ENCODE assay signal across 9 cellular contexts in the genomic region with DNA sequence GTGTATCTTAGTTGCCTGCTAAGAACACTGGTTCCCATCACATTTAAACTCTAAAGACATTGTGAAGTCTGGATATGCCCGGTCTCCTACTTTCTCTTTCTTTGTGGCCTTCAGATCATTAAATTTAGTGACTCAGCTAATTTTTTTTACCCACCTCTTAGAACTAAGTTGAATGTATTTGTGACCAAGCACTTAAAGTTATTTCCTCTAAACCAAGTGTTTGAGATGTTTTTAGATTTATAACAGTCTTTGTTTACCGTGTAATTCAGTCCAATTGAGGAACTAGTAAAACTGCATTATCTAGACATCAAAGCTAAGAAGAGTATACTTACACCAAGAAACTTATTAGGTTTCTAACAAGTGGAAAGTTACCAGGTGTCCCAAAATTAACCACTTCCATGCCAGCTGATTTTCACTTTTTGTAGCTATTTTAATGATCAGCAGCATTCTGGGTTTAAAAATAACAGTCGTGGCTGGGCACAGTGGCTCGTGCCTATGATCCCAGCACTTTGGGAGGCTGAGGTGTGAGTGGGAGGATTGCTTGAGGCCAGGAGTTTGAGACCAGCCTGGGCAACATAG. TPM values are rescaled to one million over a fixed set of nuclear protein-coding genes. Genes with fewer than 3 reads are reported as not detected.
DNase-seq lines count a peak whose midpoint lies in the region; ATAC-seq and TF ChIP-seq lines count a peak whose summit lies in the region.
"Had no signal": no experiment of that assay in that cellular context is flagged by ENCODE, and none has a peak within 500 bp of the region (broad histone marks: within the 10 kb centered on the region; RNA-seq: fewer than 3 reads in every experiment).

No MANE protein-coding gene starts in this region.

- TF ChIP-seq EP300 in transverse colon (IDR thresholded peaks at IDR 0.05; ENCODE audit: low read depth): no peak

- H3K4me3 ChIP-seq in cardiac muscle cell (no peak overlapping the region), transverse colon (no peak overlapping the region)

- no peak for DNase-seq in cardiac muscle cell (ENCODE audit: low read depth in 1 of 2, low spot score in 1 of 2)
- DNase-seq in left ventricle myocardium superior: no peak
- peak; percentile 70 for DNase-seq in SW480 (ENCODE audit: low spot score)
- DNase-seq in immature natural killer cell: peak in 1 of 3 donors; percentile 20
- DNase-seq in transverse colon: no peak
- no peak for DNase-seq in RKO (ENCODE audit: low spot score)
- DNase-seq in stimulated activated CD4-positive, alpha-beta T cell treated with anti-CD3 and anti-CD28 coated beads, Interleukin-12 subunit alpha, Interleukin-12 subunit beta, amount 100 ng/mL, for 4 hours: no peak
- DNase-seq in activated naive CD4-positive, alpha-beta T cell treated with anti-CD3 and anti-CD28 coated beads, Interleukin-2, amount 50 U/mL, for 72 hours (ENCODE audit: low spot score in 2 of 2): no peak
- DNase-seq: NCI-H446 had no signal

- H3K9me3 ChIP-seq in cardiac muscle cell (ENCODE audit: low read depth) (no peaks in the 10 kb centered on the region), transverse colon (no peaks in the 10 kb centered on the region)

- peak overlapping the region in 5 of 6 donors; percentile 8 to 68 (median 54) for H3K27ac Mint-ChIP-seq in immature natural killer cell
- H3K27ac Mint-ChIP-seq in activated naive CD4-positive, alpha-beta T cell treated with anti-CD3 and anti-CD28 coated beads, Interleukin-2, amount 50 U/mL, for 72 hours: no peak overlapping the region

- H3K27ac ChIP-seq in cardiac muscle cell (peak overlapping the region; percentile 91), transverse colon (peak overlapping the region; percentile 21 to 47 (median 34))

- H3K9me3 Mint-ChIP-seq in immature natural killer cell: no peaks in the 10 kb centered on the region
- no peaks in the 10 kb centered on the region for H3K9me3 Mint-ChIP-seq in activated naive CD4-positive, alpha-beta T cell treated with anti-CD3 and anti-CD28 coated beads, Interleukin-2, amount 50 U/mL, for 72 hours

- peaks cover 41% of the 10 kb centered on the region for H3K4me1 ChIP-seq in cardiac muscle cell (ENCODE audit: low read depth)
- peaks cover 16 to 37% (median 25%) of the 10 kb centered on the region in 4 donors for H3K4me1 ChIP-seq in transverse colon

- no peak for TF ChIP-seq POLR2A in transverse colon (IDR thresholded peaks at IDR 0.05)

- WGBS in transverse colon (ENCODE audit: low coverage in 1 of 2), 2 donors: 0 to 39% methylated on average over 1 to 4 of the region's 4 CpGs

- TF ChIP-seq CTCF in cardiac muscle cell (IDR thresholded peaks at IDR 0.05; ENCODE audit: low read depth, low read length) (no peak), transverse colon (IDR thresholded peaks at IDR 0.05) (no peak)

- intact Hi-C loops in left ventricle myocardium superior (cut with micrococcal nuclease): no loop called here
- intact Hi-C loops in transverse colon (cut with DNase I; ENCODE audit: low total_unique reads): no loop called here

- peaks cover 53 to 67% of the 10 kb centered on the region in 2 donors for H3K4me1 Mint-ChIP-seq in immature natural killer cell

- no peaks in the 10 kb centered on the region for H3K27me3 ChIP-seq in cardiac muscle cell
- no peaks in the 10 kb centered on the region for H3K27me3 ChIP-seq in transverse colon

- peaks cover 2 to 6% (median 6%) of the 10 kb centered on the region in 3 donors for H3K36me3 Mint-ChIP-seq in immature natural killer cell
- peaks cover 0 to 6% of the 10 kb centered on the region in 2 donors for H3K36me3 Mint-ChIP-seq in activated naive CD4-positive, alpha-beta T cell treated with anti-CD3 and anti-CD28 coated beads, Interleukin-2, amount 50 U/mL, for 72 hours

- H3K36me3 ChIP-seq in cardiac muscle cell (no peaks in the 10 kb centered on the region), transverse colon (peaks cover 0 to 6% (median under 1%) of the 10 kb centered on the region in 4 donors)

- peak overlapping the region in 2 of 5 donors; percentile 11 for H3K4me3 Mint-ChIP-seq in immature natural killer cell

- in situ Hi-C loops in transverse colon (cut with MboI; ENCODE audit: low pct_ligation_motif_present in 1 of 4, low pct_unique_long_range_greater_than_20kb in 1 of 4, low sequenced_read_pairs in 3 of 4): no loop called here

- H3K27me3 Mint-ChIP-seq in immature natural killer cell (ENCODE audit: low read depth in 3 of 3): peaks cover 0 to 2% (median 0%) of the 10 kb centered on the region in 3 donors

- ATAC-seq in left ventricle myocardium superior: no peak
- no peak for ATAC-seq in activated naive CD4-positive, alpha-beta T cell treated with anti-CD3 and anti-CD28 coated beads, Interleukin-2, amount 50 U/mL, for 72 hours

RNA-seq across cellular contexts. Expression of a gene that starts 53.1 kb away (rescaled TPM):
- total RNA-seq in cardiac muscle cell (31.6 and 36.9 TPM in 2 replicates), left ventricle myocardium superior (69.7 TPM), transverse colon (100 to 1,000 TPM in 2 of 4 donors, 10 to 100 TPM in 2; 77.1 to 159 (median 98.4) TPM)
- polyA plus RNA-seq in cardiac muscle cell (15.9 and 19.8 TPM in 2 replicates), immature natural killer cell (1 to 10 TPM; 1.5 to 6.9 (median 2.7) TPM)
- 10 to 100 TPM; 20.7 to 24.3 TPM for total RNA-seq in activated naive CD4-positive, alpha-beta T cell treated with anti-CD3 and anti-CD28 coated beads, Interleukin-2, amount 50 U/mL, for 72 hours

Comparison
In these comparisons a context has a peak if more than half of its experiments do, and no peak if none do; other contexts are left out.
1. H3K27ac Mint-ChIP-seq: peak in immature natural killer cell (5 of 6); none in activated naive CD4-positive, alpha-beta T cell treated with anti-CD3 and anti-CD28 coated beads, Interleukin-2, amount 50 U/mL, for 72 hours (0 of 2).